In genomic region chr4:85491527-85491926, GRCh38 we compare ENCODE assay signal across 11 cellular contexts. TPM values are rescaled to one million over a fixed set of nuclear protein-coding genes. Genes with fewer than 3 reads are reported as not detected.
DNase-seq lines count a peak whose midpoint lies in the region; ATAC-seq and TF ChIP-seq lines count a peak whose summit lies in the region.
"Had no signal": no experiment of that assay in that cellular context is flagged by ENCODE, and none has a peak within 500 bp of the region (broad histone marks: within the 10 kb centered on the region; RNA-seq: fewer than 3 reads in every experiment).

No MANE protein-coding gene starts in this region.

- H3K27ac Mint-ChIP-seq in glutamatergic neuron (ENCODE audit: unreplicated experiment) = no peak overlapping the region
- H3K27ac Mint-ChIP-seq in natural killer cell treated with Interleukin-12 subunit alpha and Interleukin-12 subunit beta and Interleukin-15 and Interleukin-18, amount 100 ng/mL, for 72 hours = no peak overlapping the region
- H3K27ac Mint-ChIP-seq: activated T-helper 2 cell treated with anti-CD3 and anti-CD28 coated beads, Interferon-gamma antibody, Interleukin-2, Interleukin-4, amounts not matched to agents 10 μg/mL and 5 μg/mL and 100 μg/mL, durations not matched to agents 14 hours and 24 hours and 36 hours had no signal

- no peaks in the 10 kb centered on the region for H3K9me3 Mint-ChIP-seq in glutamatergic neuron (ENCODE audit: unreplicated experiment)
- H3K9me3 Mint-ChIP-seq in natural killer cell treated with Interleukin-12 subunit alpha and Interleukin-12 subunit beta and Interleukin-15 and Interleukin-18, amount 100 ng/mL, for 72 hours = peaks cover 10% of the 10 kb centered on the region
- H3K9me3 Mint-ChIP-seq: activated T-helper 2 cell treated with anti-CD3 and anti-CD28 coated beads, Interferon-gamma antibody, Interleukin-2, Interleukin-4, amounts not matched to agents 10 μg/mL and 5 μg/mL and 100 μg/mL, durations not matched to agents 14 hours and 24 hours and 36 hours had no signal

- peak; percentile 62 for ATAC-seq in HG02610 (IDR thresholded peaks at IDR 0.05; ENCODE audit: unreplicated experiment)
- no peak for ATAC-seq in natural killer cell treated with Interleukin-12 subunit alpha and Interleukin-12 subunit beta and Interleukin-15 and Interleukin-18, amount 100 ng/mL, for 72 hours
- no peak for ATAC-seq in omental fat pad (ENCODE audit: low FRiP score)

- TF ChIP-seq CTCF in glutamatergic neuron (IDR thresholded peaks at IDR 0.05; ENCODE audit: partially characterized antibody, unreplicated experiment) = no peak
- no peak for TF ChIP-seq CTCF in omental fat pad (IDR thresholded peaks at IDR 0.05)

- no peaks in the 10 kb centered on the region for H3K36me3 Mint-ChIP-seq in glutamatergic neuron (ENCODE audit: unreplicated experiment)
- H3K36me3 Mint-ChIP-seq in natural killer cell treated with Interleukin-12 subunit alpha and Interleukin-12 subunit beta and Interleukin-15 and Interleukin-18, amount 100 ng/mL, for 72 hours = peaks cover 4% of the 10 kb centered on the region

- no peaks in the 10 kb centered on the region for H3K27me3 Mint-ChIP-seq in glutamatergic neuron (ENCODE audit: unreplicated experiment)
- H3K27me3 Mint-ChIP-seq in natural killer cell treated with Interleukin-12 subunit alpha and Interleukin-12 subunit beta and Interleukin-15 and Interleukin-18, amount 100 ng/mL, for 72 hours = no peaks in the 10 kb centered on the region

- H3K4me3 Mint-ChIP-seq in glutamatergic neuron (ENCODE audit: unreplicated experiment) = no peak overlapping the region
- no peak overlapping the region for H3K4me3 Mint-ChIP-seq in natural killer cell treated with Interleukin-12 subunit alpha and Interleukin-12 subunit beta and Interleukin-15 and Interleukin-18, amount 100 ng/mL, for 72 hours

- peaks cover 8% of the 10 kb centered on the region for H3K4me1 Mint-ChIP-seq in glutamatergic neuron (ENCODE audit: low read depth, unreplicated experiment)
- H3K4me1 Mint-ChIP-seq in natural killer cell treated with Interleukin-12 subunit alpha and Interleukin-12 subunit beta and Interleukin-15 and Interleukin-18, amount 100 ng/mL, for 72 hours (ENCODE audit: low read depth in 2 of 2) = no peaks in the 10 kb centered on the region

- DNase-seq in DMS79 treated with DMSO at 0.1 percent for 48 hours (lab: John Stamatoyannopoulos, UW) (peak; percentile 86), NCI-H1092 treated with DMSO at 0.1 percent for 48 hours (lab: John Stamatoyannopoulos, UW) (peak; percentile 66), glutamatergic neuron (peak; percentile 18), omental fat pad (ENCODE audit: low spot score) (no peak), kidney tubule cell (ENCODE audit: low spot score) (no peak)
- no peak for DNase-seq in natural killer cell treated with Interleukin-12 subunit alpha and Interleukin-12 subunit beta and Interleukin-15 and Interleukin-18, amount 100 ng/mL, for 72 hours (ENCODE audit: low spot score)
- DNase-seq in activated CD4-positive, alpha-beta T cell treated with anti-CD3 and anti-CD28 coated beads, Interleukin-2, amount 50 U/mL, for 1 hour = no peak
- DNase-seq: central memory CD4-positive, alpha-beta T cell; T1000 had no signal

RNA-seq across cellular contexts. Expression of gene ARHGAP24, which starts 16.6 kb away (rescaled TPM):
- total RNA-seq in glutamatergic neuron (ENCODE audit: unreplicated experiment) (1.6 TPM), omental fat pad (10 to 100 TPM; 42.3 to 57.2 (median 52.8) TPM)
- 1 to 10 TPM in 1 of 2 donors, not detected in 1; 1.0 TPM for total RNA-seq in natural killer cell treated with Interleukin-12 subunit alpha and Interleukin-12 subunit beta and Interleukin-15 and Interleukin-18, amount 100 ng/mL, for 72 hours
- total RNA-seq: activated T-helper 2 cell treated with anti-CD3 and anti-CD28 coated beads, Interferon-gamma antibody, Interleukin-2, Interleukin-4, amounts not matched to agents 10 μg/mL and 5 μg/mL and 100 μg/mL, durations not matched to agents 14 hours and 24 hours and 36 hours had no signal

Comparison
In these comparisons a context has a peak if more than half of its experiments do, and no peak if none do; other contexts are left out.
1. DNase-seq: peak in DMS79 treated with DMSO at 0.1 percent for 48 hours (single experiment), NCI-H1092 treated with DMSO at 0.1 percent for 48 hours (single experiment) and glutamatergic neuron (single experiment); none in natural killer cell treated with Interleukin-12 subunit alpha and Interleukin-12 subunit beta and Interleukin-15 and Interleukin-18, amount 100 ng/mL, for 72 hours (single experiment), activated CD4-positive, alpha-beta T cell treated with anti-CD3 and anti-CD28 coated beads, Interleukin-2, amount 50 U/mL, for 1 hour (single experiment), omental fat pad (single experiment) and kidney tubule cell (single experiment).
2. RNA of gene ARHGAP24, which starts 16.6 kb away (total RNA-seq): 42.3 to 57.2 TPM in omental fat pad; 1.6 TPM in glutamatergic neuron (single experiment) and 1.0 TPM in natural killer cell treated with Interleukin-12 subunit alpha and Interleukin-12 subunit beta and Interleukin-15 and Interleukin-18, amount 100 ng/mL, for 72 hours; every median in the first group is over 10 times any median in the second.